In genomic region chr15:33045066-33045810, GRCh38 we compare ENCODE assay signal across 26 cellular contexts.
DNase-seq lines count a peak whose midpoint lies in the region; ATAC-seq and TF ChIP-seq lines count a peak whose summit lies in the region.
"Had no signal": no experiment of that assay in that cellular context is flagged by ENCODE, and none has a peak within 500 bp of the region (broad histone marks: within the 10 kb centered on the region; RNA-seq: fewer than 3 reads in every experiment).

No MANE protein-coding gene starts in this region.

- peak overlapping the region; percentile 58 for H2AK9ac ChIP-seq in IMR-90 (replicated peaks; ENCODE audit: low read depth, low read length, poor library complexity)

- peak overlapping the region; percentile 26 for H2BK5ac ChIP-seq in IMR-90 (ENCODE audit: low read depth, low read length, poor library complexity, severe bottlenecking)

- H3K14ac ChIP-seq in IMR-90 (replicated peaks; ENCODE audit: low read depth, low read length): no peak overlapping the region

- H3K4me3 ChIP-seq in IMR-90 (ENCODE audit: insufficient read depth, low read depth, low read length): no peak overlapping the region
- H3K4me3 ChIP-seq: adrenal gland, cardiac muscle cell, GM12878, left ventricle myocardium inferior, pancreas, right lobe of liver, upper lobe of left lung had no signal

- H3K4me2 ChIP-seq in IMR-90 (ENCODE audit: low read depth, low read length): no peak overlapping the region; the same call in 1 of the 2 replicates

- peaks cover 8% of the 10 kb centered on the region for H3K4me1 Mint-ChIP-seq in nephron
- no peaks in the 10 kb centered on the region for H3K4me1 Mint-ChIP-seq in activated T-cell treated with anti-CD3 and anti-CD28 coated beads, Interleukin-2, amount 50 U/mL, for 72 hours (ENCODE audit: low read depth)
- H3K4me1 Mint-ChIP-seq: nephron progenitor cell had no signal

- no peak overlapping the region for H2AK5ac ChIP-seq in IMR-90 (ENCODE audit: low read depth, low read length)

- H3K56ac ChIP-seq in IMR-90 (ENCODE audit: extremely low read depth, insufficient read depth, low read length): no peak overlapping the region

- 80% methylated on average over 4 of the region's 8 CpGs; no CpG with 5 or more reads in 1 of the 2 experiments for WGBS in IMR-90 (ENCODE audit: extremely low coverage in 2 of 2, insufficient read length in 1 of 2), 2 experiments

- no peaks in the 10 kb centered on the region for H3K27me3 ChIP-seq in IMR-90 (ENCODE audit: control insufficient read depth, insufficient read depth, low read length)
- H3K27me3 ChIP-seq: adrenal gland, cardiac muscle cell, foreskin keratinocyte, pancreas, right lobe of liver, upper lobe of left lung had no signal

- H3K4me3 Mint-ChIP-seq in nephron: no peak overlapping the region
- H3K4me3 Mint-ChIP-seq in activated T-cell treated with anti-CD3 and anti-CD28 coated beads, Interleukin-2, amount 50 U/mL, for 72 hours: no peak overlapping the region
- H3K4me3 Mint-ChIP-seq: nephron progenitor cell had no signal

- peaks cover 6% of the 10 kb centered on the region; the same call in 1 of the 2 replicates for H3K9me3 ChIP-seq in IMR-90 (ENCODE audit: control insufficient read depth, insufficient read depth, low read length)
- H3K9me3 ChIP-seq: adrenal gland, pancreas, right lobe of liver had no signal

- DNase-seq in AG09319 (ENCODE audit: extremely low read depth, low read depth) (peak; percentile 88), IMR-90 (peak; percentile 37), astrocyte of the hippocampus (ENCODE audit: low read depth, low spot score) (peak; percentile 47)
- DNase-seq in stimulated activated naive CD8-positive, alpha-beta T cell treated with anti-CD3 and anti-CD28 coated beads, Interleukin-15, Interleukin-2, amounts not matched to agents 100 U/mL and 50 U/mL, for 24 hours: no peak
- DNase-seq in activated T-cell treated with anti-CD3 and anti-CD28 coated beads, Interleukin-2, amount 50 U/mL, for 72 hours: no peak
- DNase-seq: activated CD4-positive, alpha-beta T cell treated with anti-CD3 and anti-CD28 coated beads, Interleukin-2, amount 50 U/mL, for 48 hours; activated CD4-positive, CD25-positive, alpha-beta regulatory T cell; activated effector memory CD4-positive, alpha-beta T cell treated with anti-CD3 and anti-CD28 coated beads, Interleukin-2, amount 50 U/mL, for 16 hours; adrenal gland; dermis blood vessel endothelial cell; DND-41; foreskin keratinocyte; KG1; left ventricle myocardium inferior; midbrain; NCI-H2029 treated with DMSO at 0.1 percent for 48 hours; NCI-H510A treated with DMSO at 0.1 percent for 48 hours; nephron progenitor cell; right lobe of liver; T1000 had no signal

- H3K79me1 ChIP-seq in IMR-90 (ENCODE audit: low read depth in 1 of 2, low read length in 2 of 2): peaks cover 22 to 68% of the 10 kb centered on the region in 2 experiments

- 0 out of 2 replicates have a peak, but pooled peaks cover 10% of the 10 kb centered on the region for H3K9me1 ChIP-seq in IMR-90 (ENCODE audit: insufficient read depth, low read length)

- no peak overlapping the region for H3K27ac ChIP-seq in IMR-90 (ENCODE audit: insufficient read depth, low read length)
- H3K27ac ChIP-seq: adrenal gland, cardiac muscle cell, foreskin keratinocyte, left ventricle myocardium inferior, right lobe of liver, upper lobe of left lung had no signal

- peaks cover 46% of the 10 kb centered on the region for H3K36me3 Mint-ChIP-seq in nephron (ENCODE audit: low read depth)
- peaks cover 10 to 13% of the 10 kb centered on the region in 2 donors for H3K36me3 Mint-ChIP-seq in activated T-cell treated with anti-CD3 and anti-CD28 coated beads, Interleukin-2, amount 50 U/mL, for 72 hours (ENCODE audit: insufficient read depth in 2 of 2)

- H3K36me3 ChIP-seq in IMR-90 (ENCODE audit: control insufficient read depth, insufficient read depth, low read length): peaks cover 10% of the 10 kb centered on the region; the same call in 1 of the 2 replicates
- H3K36me3 ChIP-seq: adrenal gland, cardiac muscle cell, left ventricle myocardium inferior, pancreas, right lobe of liver, upper lobe of left lung had no signal

- TF ChIP-seq RAD21 in IMR-90 (IDR thresholded peaks at IDR 0.05; ENCODE audit: low read length): no peak

- dilution Hi-C loops in IMR-90 (cut with HindIII; ENCODE audit: low sequenced_read_pairs, unreplicated experiment): no loop called here

- H3K27ac Mint-ChIP-seq in nephron: peak overlapping the region; percentile 25 to 84 (median 56)
- no peak overlapping the region for H3K27ac Mint-ChIP-seq in activated T-cell treated with anti-CD3 and anti-CD28 coated beads, Interleukin-2, amount 50 U/mL, for 72 hours
- H3K27ac Mint-ChIP-seq: nephron progenitor cell had no signal

- CTCF ChIA-PET in IMR-90 (lab: Yijun Ruan, JAX): interaction anchor here (0.9 kb wide), 1 partner anchor 10 kb away, joined by 4 read pairs; no protein-coding TSS in a partner anchor

- TF ChIP-seq CTCF in AG09319 (IDR thresholded peaks at IDR 0.05; ENCODE audit: low read depth, low read length) (no peak), IMR-90 (conservative IDR thresholded peaks at IDR 0.05; ENCODE audit: low read depth, low read length) (no peak), nephron (IDR thresholded peaks at IDR 0.05; ENCODE audit: unreplicated experiment in 3 of 3) (no peak)

- peaks cover 49% of the 10 kb centered on the region; the same call in 1 of the 2 replicates for H4K20me1 ChIP-seq in IMR-90 (ENCODE audit: insufficient read depth, low read length)

- POLR2A ChIA-PET in IMR-90 (lab: Charles Lee; ENCODE audit: unreplicated experiment): interaction anchor here (0.6 kb wide), 1 partner anchor 53 kb away, joined by 3 read pairs; no protein-coding TSS in a partner anchor

- no peak overlapping the region for H4K91ac ChIP-seq in IMR-90 (ENCODE audit: insufficient read depth, low read depth, low read length)

- no peak overlapping the region for H3K9ac ChIP-seq in IMR-90 (ENCODE audit: low read depth, low read length)

- H3K9me3 Mint-ChIP-seq in nephron: peaks cover 48% of the 10 kb centered on the region
- peaks cover 8% of the 10 kb centered on the region in 2 donors for H3K9me3 Mint-ChIP-seq in activated T-cell treated with anti-CD3 and anti-CD28 coated beads, Interleukin-2, amount 50 U/mL, for 72 hours

- no TSS peak for BruUV-seq in IMR-90 (replicated peaks; lab: Mats Ljungman, UMichigan)

- no peaks in the 10 kb centered on the region for H3K27me3 Mint-ChIP-seq in nephron (ENCODE audit: low read depth)
- no peaks in the 10 kb centered on the region for H3K27me3 Mint-ChIP-seq in activated T-cell treated with anti-CD3 and anti-CD28 coated beads, Interleukin-2, amount 50 U/mL, for 72 hours (ENCODE audit: low read depth)

- in situ Hi-C loops in IMR-90 (cut with MboI; ENCODE audit: low sequenced_read_pairs): no loop called here

- H3K23ac ChIP-seq in IMR-90 (ENCODE audit: low read depth, low read length): no peak overlapping the region

- no peak overlapping the region for H4K8ac ChIP-seq in IMR-90 (ENCODE audit: low read depth in 2 of 2, low read length in 2 of 2)

- H2BK20ac ChIP-seq in IMR-90 (ENCODE audit: low read depth, low read length): no peak overlapping the region

- no peak overlapping the region for H2BK120ac ChIP-seq in IMR-90 (ENCODE audit: low read depth, low read length)

- no peak overlapping the region for H3K4ac ChIP-seq in IMR-90 (ENCODE audit: low read depth, low read length)

- intact Hi-C loops in IMR-90 (cut with micrococcal nuclease): no loop called here

- no peak for ATAC-seq in IMR-90 (ENCODE audit: low read depth)
- no peak for ATAC-seq in stimulated activated naive CD8-positive, alpha-beta T cell treated with anti-CD3 and anti-CD28 coated beads, Interleukin-15, Interleukin-2, amounts not matched to agents 100 U/mL and 50 U/mL, for 24 hours
- no peak for ATAC-seq in GM21576 (IDR thresholded peaks at IDR 0.05; ENCODE audit: unreplicated experiment)
- ATAC-seq in activated T-cell treated with anti-CD3 and anti-CD28 coated beads, Interleukin-2, amount 50 U/mL, for 72 hours (replicated peaks in 1 of 2): no peak
- ATAC-seq: foreskin keratinocyte, GM12878 had no signal

- H2AFZ ChIP-seq in IMR-90 (replicated peaks; ENCODE audit: low read length, poor library complexity): no peak overlapping the region

- H2BK15ac ChIP-seq in IMR-90 (ENCODE audit: low read depth, low read length): no peak overlapping the region

- H3K4me1 ChIP-seq in IMR-90 (ENCODE audit: control insufficient read depth, insufficient read depth, low read length): peaks cover 5% of the 10 kb centered on the region; the same call in 1 of the 2 replicates
- H3K4me1 ChIP-seq: adrenal gland, foreskin keratinocyte, left ventricle myocardium inferior, pancreas, right lobe of liver, upper lobe of left lung had no signal

- no peak overlapping the region for H4K5ac ChIP-seq in IMR-90 (ENCODE audit: low read depth, low read length)

- no peak overlapping the region for H3K18ac ChIP-seq in IMR-90 (ENCODE audit: low read depth, low read length)

- TF ChIP-seq POLR2A in IMR-90 (IDR thresholded peaks at IDR 0.05; ENCODE audit: low read depth, low read length): no peak

TF ChIP-seq in IMR-90, 13 proteins besides CTCF, POLR2A, EP300 and RAD21:
- no peak for TF ChIP-seq CEBPB (IDR thresholded peaks at IDR 0.05; ENCODE audit: low read depth, low read length)
- TF ChIP-seq RCOR1 (IDR thresholded peaks at IDR 0.05; ENCODE audit: insufficient replicate concordance, low read length): no peak

Comparison
In these comparisons a context has a peak if more than half of its experiments do, and no peak if none do; other contexts are left out.
1. DNase-seq: peak in AG09319 (single experiment), IMR-90 (single experiment) and astrocyte of the hippocampus (single experiment); none in stimulated activated naive CD8-positive, alpha-beta T cell treated with anti-CD3 and anti-CD28 coated beads, Interleukin-15, Interleukin-2, amounts not matched to agents 100 U/mL and 50 U/mL, for 24 hours (single experiment) and activated T-cell treated with anti-CD3 and anti-CD28 coated beads, Interleukin-2, amount 50 U/mL, for 72 hours (0 of 2).